In the genomic region with DNA sequence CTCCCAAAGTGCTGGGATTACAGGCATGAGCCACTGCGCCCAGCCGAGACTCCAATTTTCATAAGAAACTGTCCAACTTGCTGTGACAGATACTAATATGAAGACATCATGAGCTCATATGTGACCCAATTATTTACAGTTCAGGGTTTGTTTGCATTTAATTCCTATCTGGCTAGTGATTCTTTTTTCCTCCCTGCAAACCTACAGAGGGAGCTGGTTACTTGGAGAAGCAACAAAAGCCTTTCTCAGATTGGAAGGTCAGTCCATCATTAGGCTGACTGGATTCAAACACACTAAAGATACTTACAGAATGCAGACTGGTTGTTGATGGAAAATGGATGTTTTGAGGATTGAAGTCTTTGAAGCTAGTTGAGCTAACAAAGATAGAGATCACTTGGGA, we compare ENCODE assay signal across 15 cellular contexts.
DNase-seq lines count a peak whose midpoint lies in the region; ATAC-seq and TF ChIP-seq lines count a peak whose summit lies in the region.
"Had no signal": no experiment of that assay in that cellular context is flagged by ENCODE, and none has a peak within 500 bp of the region (broad histone marks: within the 10 kb centered on the region; RNA-seq: fewer than 3 reads in every experiment).

No MANE protein-coding gene starts in this region.

- ATAC-seq in body of pancreas (no peak), HG02884 (IDR thresholded peaks at IDR 0.05; ENCODE audit: unreplicated experiment) (no peak)
- ATAC-seq: left lung had no signal

- intact Hi-C loops in activated T-helper 2 cell treated with anti-CD3 and anti-CD28 coated beads, Interferon-gamma antibody, Interleukin-2, Interleukin-4, amounts not matched to agents 10 μg/mL and 5 μg/mL and 100 μg/mL, durations not matched to agents 14 hours and 24 hours and 36 hours (cut with micrococcal nuclease), result no loop called here
- intact Hi-C loops in body of pancreas (cut with DNase I), result no loop called here

- no peak for TF ChIP-seq POLR2A in body of pancreas (IDR thresholded peaks at IDR 0.05)

- H3K4me1 ChIP-seq in BE2C, result no peaks in the 10 kb centered on the region
- H3K4me1 ChIP-seq in body of pancreas, result peaks cover 6% of the 10 kb centered on the region

- H3K4me3 ChIP-seq in BE2C (ENCODE audit: low read depth, low read length), result no peak overlapping the region
- no peak overlapping the region for H3K4me3 ChIP-seq in fibroblast of villous mesenchyme (ENCODE audit: low read depth, low read length)
- H3K4me3 ChIP-seq in body of pancreas, result no peak overlapping the region
- H3K4me3 ChIP-seq: left lung had no signal

- 100% methylated on average over 2 of the region's 2 CpGs for WGBS in body of pancreas, 2 donors

- peak overlapping the region; percentile 54 for H3K27ac Mint-ChIP-seq in activated T-helper 2 cell treated with anti-CD3 and anti-CD28 coated beads, Interferon-gamma antibody, Interleukin-2, Interleukin-4, amounts not matched to agents 10 μg/mL and 5 μg/mL and 100 μg/mL, durations not matched to agents 14 hours and 24 hours and 36 hours

- DNase-seq in BE2C (no peak), HCEC 1CT (peak; percentile 4), fibroblast of villous mesenchyme (ENCODE audit: low read depth) (peak; percentile 13), NCI-H510A (lab: John Stamatoyannopoulos, UW) (no peak), body of pancreas (no peak), GM19238 (ENCODE audit: insufficient read length, low spot score) (no peak)
- DNase-seq in activated T-helper 2 cell treated with anti-CD3 and anti-CD28 coated beads, Interferon-gamma antibody, Interleukin-2, Interleukin-4, amounts not matched to agents 10 μg/mL and 5 μg/mL and 100 μg/mL, durations not matched to agents 14 hours and 24 hours and 36 hours (ENCODE audit: low spot score), result no peak
- DNase-seq: activated CD8-positive, alpha-beta memory T cell treated with anti-CD3 and anti-CD28 coated beads for 24 hours; effector CD8-positive, alpha-beta T cell; Kasumi-1; left lung; NCI-H1436; NCI-H2227 treated with DMSO at 0.1 percent for 48 hours; SHP77 treated with DMSO at 0.1 percent for 48 hours had no signal

- peaks cover 85% of the 10 kb centered on the region for H3K36me3 Mint-ChIP-seq in activated T-helper 2 cell treated with anti-CD3 and anti-CD28 coated beads, Interferon-gamma antibody, Interleukin-2, Interleukin-4, amounts not matched to agents 10 μg/mL and 5 μg/mL and 100 μg/mL, durations not matched to agents 14 hours and 24 hours and 36 hours (ENCODE audit: low read depth)

- H3K27ac ChIP-seq in body of pancreas, result no peak overlapping the region
- H3K27ac ChIP-seq: left lung had no signal

- no peaks in the 10 kb centered on the region for H3K27me3 Mint-ChIP-seq in activated T-helper 2 cell treated with anti-CD3 and anti-CD28 coated beads, Interferon-gamma antibody, Interleukin-2, Interleukin-4, amounts not matched to agents 10 μg/mL and 5 μg/mL and 100 μg/mL, durations not matched to agents 14 hours and 24 hours and 36 hours (ENCODE audit: low read depth)

- H3K4me3 Mint-ChIP-seq in activated T-helper 2 cell treated with anti-CD3 and anti-CD28 coated beads, Interferon-gamma antibody, Interleukin-2, Interleukin-4, amounts not matched to agents 10 μg/mL and 5 μg/mL and 100 μg/mL, durations not matched to agents 14 hours and 24 hours and 36 hours (ENCODE audit: low read depth), result no peak overlapping the region

- H3K27me3 ChIP-seq in BE2C (no peaks in the 10 kb centered on the region), body of pancreas (no peaks in the 10 kb centered on the region)
- H3K27me3 ChIP-seq: left lung had no signal

- peak; percentile 2; the same call in 1 of the 2 replicates for TF ChIP-seq CTCF in BE2C (IDR thresholded peaks at IDR 0.05; ENCODE audit: low read depth, low read length)
- peak; percentile 21 for TF ChIP-seq CTCF in fibroblast of villous mesenchyme (IDR thresholded peaks at IDR 0.05; ENCODE audit: insufficient read depth, low read depth, low read length)
- TF ChIP-seq CTCF in body of pancreas (IDR thresholded peaks at IDR 0.05), result no peak

- no peaks in the 10 kb centered on the region for H3K9me3 ChIP-seq in BE2C
- H3K9me3 ChIP-seq in body of pancreas, result no peaks in the 10 kb centered on the region
- H3K9me3 ChIP-seq: left lung had no signal

- H3K9me3 Mint-ChIP-seq in activated T-helper 2 cell treated with anti-CD3 and anti-CD28 coated beads, Interferon-gamma antibody, Interleukin-2, Interleukin-4, amounts not matched to agents 10 μg/mL and 5 μg/mL and 100 μg/mL, durations not matched to agents 14 hours and 24 hours and 36 hours, result peaks cover 3% of the 10 kb centered on the region

- H3K36me3 ChIP-seq in BE2C (no peaks in the 10 kb centered on the region; the same call in 1 of the 2 replicates), body of pancreas (replicated peaks in 1 of 2; ENCODE audit: insufficient read depth in 1 of 2, low read depth in 2 of 2) (no peaks in the 10 kb centered on the region)
- H3K36me3 ChIP-seq: left lung had no signal

- peaks cover 86% of the 10 kb centered on the region for H3K4me1 Mint-ChIP-seq in activated T-helper 2 cell treated with anti-CD3 and anti-CD28 coated beads, Interferon-gamma antibody, Interleukin-2, Interleukin-4, amounts not matched to agents 10 μg/mL and 5 μg/mL and 100 μg/mL, durations not matched to agents 14 hours and 24 hours and 36 hours (ENCODE audit: low read depth)

Comparison
In these comparisons a context has a peak if more than half of its experiments do, and no peak if none do; other contexts are left out.
1. DNase-seq: peak in HCEC 1CT (single experiment) and fibroblast of villous mesenchyme (single experiment); none in BE2C (single experiment), activated T-helper 2 cell treated with anti-CD3 and anti-CD28 coated beads, Interferon-gamma antibody, Interleukin-2, Interleukin-4, amounts not matched to agents 10 μg/mL and 5 μg/mL and 100 μg/mL, durations not matched to agents 14 hours and 24 hours and 36 hours (single experiment), NCI-H510A (single experiment), body of pancreas (0 of 4) and GM19238 (single experiment).
2. CTCF ChIP-seq: peak in BE2C (single experiment) and fibroblast of villous mesenchyme (single experiment); none in body of pancreas (0 of 7).